8 cellular contexts compared by ENCODE assay signal in the genomic region with DNA sequence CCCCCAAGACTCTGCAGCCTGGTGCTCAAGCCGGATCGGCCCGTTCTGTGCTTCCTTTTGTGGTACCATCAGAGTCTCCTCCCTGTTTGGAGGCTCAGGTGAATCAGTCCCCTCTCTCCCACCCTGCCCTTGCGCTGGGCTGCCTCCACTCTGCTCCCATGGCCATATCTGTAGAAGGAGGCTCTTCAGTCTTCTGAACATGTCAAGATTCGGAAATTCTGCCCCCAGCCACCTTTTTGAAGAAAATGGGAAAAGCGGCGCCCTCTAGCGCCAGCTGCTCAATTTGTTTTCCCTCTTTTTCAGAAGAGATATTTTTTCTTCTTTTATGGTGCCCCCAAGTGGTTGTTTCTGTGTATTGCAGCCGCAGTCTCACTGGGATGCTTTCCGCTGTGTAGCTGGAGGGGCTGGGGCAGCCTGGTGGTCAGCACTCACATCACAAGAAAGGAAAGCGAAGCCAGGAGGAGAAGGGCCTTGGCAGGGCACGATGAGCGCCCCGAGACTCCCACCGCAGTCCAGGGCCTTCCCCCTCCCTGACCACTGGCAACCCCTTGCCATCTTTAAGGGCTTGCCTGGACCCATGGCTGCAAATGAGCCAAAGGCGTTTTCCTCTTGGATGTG. TPM values are rescaled to one million over a fixed set of nuclear protein-coding genes. Genes with fewer than 3 reads are reported as not detected.
A peak's percentile ranks its signal among the peaks of the same experiment; 100 is the strongest.
DNase-seq lines count a peak whose midpoint lies in the region; ATAC-seq and TF ChIP-seq lines count a peak whose summit lies in the region.

No MANE protein-coding gene starts in this region.

- DNase-seq in AG10803 (ENCODE audit: low read depth) = peak; percentile 58
- peak; percentile 90 for DNase-seq in NCI-H128 (lab: John Stamatoyannopoulos, UW; ENCODE audit: unreplicated experiment)
- peak; percentile 70 for DNase-seq in T follicular helper cell (ENCODE audit: low read depth)
- DNase-seq in activated naive CD8-positive, alpha-beta T cell treated with anti-CD3 and anti-CD28 coated beads, Interleukin-2, amount 50 U/mL, for 16 hours (ENCODE audit: low read depth, low spot score) = peak; percentile 59
- DNase-seq in left cardiac atrium = peak; percentile 66
- peak; percentile 95 for DNase-seq in retina

- no peak overlapping the region for H3K4me3 ChIP-seq in AG10803 (ENCODE audit: low read length)

- intact Hi-C loops in left cardiac atrium (cut with DNase I) = loop anchor here (2.0 kb wide), 1 partner anchor 234 kb away; no protein-coding TSS in a partner anchor

- peak; percentile 61 for ATAC-seq in GM19395 (IDR thresholded peaks at IDR 0.05; ENCODE audit: unreplicated experiment)
- peak; percentile 20 to 48 for ATAC-seq in left cardiac atrium
- ATAC-seq in HG03378 (IDR thresholded peaks at IDR 0.05; ENCODE audit: unreplicated experiment) = no peak

- TF ChIP-seq CTCF in AG10803 (conservative IDR thresholded peaks at IDR 0.05; ENCODE audit: low read length) = peak; percentile 89

RNA-seq across cellular contexts. Expression of a gene that starts 58.4 kb away (rescaled TPM):
- total RNA-seq in left cardiac atrium = 1 to 10 TPM in 1 of 2 donors, under 1 TPM in 1; 0.55 to 1.3 TPM
